8 cellular contexts compared by ENCODE assay signal in the genomic region with DNA sequence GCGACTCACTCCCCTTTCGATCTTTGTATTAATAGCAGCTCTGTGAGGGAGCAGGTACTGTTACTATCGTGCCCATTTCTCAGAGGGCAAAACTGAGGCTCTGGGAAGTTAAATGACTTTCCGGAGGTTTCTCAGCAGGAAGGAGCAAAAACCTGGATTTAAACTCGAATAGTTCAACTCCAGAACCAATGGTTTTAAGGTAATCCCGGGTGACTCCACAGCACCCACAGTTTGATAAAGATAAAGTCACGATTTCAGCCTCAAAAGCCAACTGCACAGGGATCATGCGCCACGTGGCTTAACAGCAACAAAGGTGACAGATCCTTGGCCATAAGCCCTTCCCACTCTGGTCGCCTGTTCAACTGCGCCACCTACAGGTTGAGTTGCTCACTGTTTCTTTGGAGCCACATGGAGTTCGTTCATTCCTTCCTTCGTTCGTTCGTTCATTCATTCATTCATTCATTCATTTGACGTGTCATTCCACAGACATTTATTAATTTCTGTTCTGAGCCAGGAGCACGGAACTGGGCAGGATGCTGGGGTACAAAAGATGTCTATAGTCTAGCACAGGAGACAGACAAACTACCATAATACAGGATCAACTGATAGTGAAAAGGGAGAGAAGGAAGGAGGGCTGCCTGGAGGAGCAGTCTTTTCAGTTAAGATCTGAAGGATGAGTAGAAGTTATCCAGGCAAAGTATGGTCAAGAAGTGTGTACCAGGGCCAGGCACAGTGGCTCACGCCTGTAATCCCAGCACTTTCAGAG.
DNase-seq lines count a peak whose midpoint lies in the region; ATAC-seq and TF ChIP-seq lines count a peak whose summit lies in the region.

No MANE protein-coding gene starts in this region.

- BruUV-seq in PC-9 (replicated peaks; lab: Mats Ljungman, UMichigan), result no TSS peak

- POLR2A ChIA-PET in PC-9 (lab: Charles Lee; ENCODE audit: unreplicated experiment), result no interaction called here

- H3K9me2 ChIP-seq in PC-9 (ENCODE audit: insufficient read depth), result no peaks in the 10 kb centered on the region

- H3K4me3 ChIP-seq in PC-9 (no peak overlapping the region), left ventricle myocardium inferior (peak overlapping the region; percentile 49)

- peaks cover 49% of the 10 kb centered on the region for H3K27me3 ChIP-seq in PC-9 (ENCODE audit: insufficient read depth, low read depth)
- peaks cover 59% of the 10 kb centered on the region for H3K27me3 ChIP-seq in left ventricle myocardium inferior (ENCODE audit: low read depth)

- peak; percentile 86 to 89 for ATAC-seq in activated naive CD4-positive, alpha-beta T cell treated with anti-CD3 and anti-CD28 coated beads, Interleukin-2, amount 50 U/mL, for 72 hours
- no peak for ATAC-seq in GM21515 (IDR thresholded peaks at IDR 0.05; ENCODE audit: unreplicated experiment)

- DNase-seq in COLO668 (lab: John Stamatoyannopoulos, UW; ENCODE audit: unreplicated experiment) (peak; percentile 71), HCEC 1CT (peak; percentile 57), PC-9 (peak; percentile 50 to 62), left ventricle myocardium inferior (peak; percentile 39), putamen (ENCODE audit: low spot score) (peak; percentile 22), OCI-M2 (lab: John Stamatoyannopoulos, UW; ENCODE audit: unreplicated experiment) (no peak)
- DNase-seq in activated naive CD4-positive, alpha-beta T cell treated with anti-CD3 and anti-CD28 coated beads, Interleukin-2, amount 50 U/mL, for 72 hours (ENCODE audit: low spot score in 2 of 2), result peak; percentile 60 to 81

- TF ChIP-seq CTCF in PC-9 (conservative IDR thresholded peaks at IDR 0.05) (peak; percentile 82), left ventricle myocardium inferior (IDR thresholded peaks at IDR 0.05; ENCODE audit: borderline replicate concordance) (peak; percentile 79)

- H3K27ac ChIP-seq in PC-9 (no peak overlapping the region), left ventricle myocardium inferior (replicated peaks) (no peak overlapping the region)

- no peak overlapping the region for H3K27ac Mint-ChIP-seq in activated naive CD4-positive, alpha-beta T cell treated with anti-CD3 and anti-CD28 coated beads, Interleukin-2, amount 50 U/mL, for 72 hours

- H2AFZ ChIP-seq in PC-9, result no peak overlapping the region

- no peaks in the 10 kb centered on the region for H4K20me1 ChIP-seq in PC-9 (ENCODE audit: insufficient read depth)

- H3K9me3 ChIP-seq in PC-9 (ENCODE audit: insufficient read depth, low read depth) (no peaks in the 10 kb centered on the region), left ventricle myocardium inferior (replicated peaks) (no peaks in the 10 kb centered on the region)

- no peaks in the 10 kb centered on the region for H3F3A ChIP-seq in PC-9 (ENCODE audit: insufficient read depth, low read depth)

- H3K36me3 ChIP-seq in PC-9 (ENCODE audit: low read depth) (no peaks in the 10 kb centered on the region), left ventricle myocardium inferior (no peaks in the 10 kb centered on the region)

- CTCF ChIA-PET in PC-9 (lab: Charles Lee), result no interaction called here

- H3K4me2 ChIP-seq in PC-9, result 0 out of 2 replicates have a peak overlapping the region, but pooled peaks have one; percentile 4

- H3K4me1 ChIP-seq in PC-9 (replicated peaks; ENCODE audit: insufficient read depth), result no peaks in the 10 kb centered on the region
- peaks cover 14% of the 10 kb centered on the region for H3K4me1 ChIP-seq in left ventricle myocardium inferior

- peaks cover 0 to 4% of the 10 kb centered on the region in 2 donors for H3K36me3 Mint-ChIP-seq in activated naive CD4-positive, alpha-beta T cell treated with anti-CD3 and anti-CD28 coated beads, Interleukin-2, amount 50 U/mL, for 72 hours

- intact Hi-C loops in PC-9 (cut with micrococcal nuclease; ENCODE audit: unreplicated experiment), result no loop called here
- intact Hi-C loops in left ventricle myocardium inferior (cut with micrococcal nuclease), result no loop called here

- no peaks in the 10 kb centered on the region for H3K79me2 ChIP-seq in PC-9 (ENCODE audit: low read depth)

- H3K9me3 Mint-ChIP-seq in activated naive CD4-positive, alpha-beta T cell treated with anti-CD3 and anti-CD28 coated beads, Interleukin-2, amount 50 U/mL, for 72 hours, result no peaks in the 10 kb centered on the region
